ENCODE assay signal across 27 cellular contexts in the genomic region with DNA sequence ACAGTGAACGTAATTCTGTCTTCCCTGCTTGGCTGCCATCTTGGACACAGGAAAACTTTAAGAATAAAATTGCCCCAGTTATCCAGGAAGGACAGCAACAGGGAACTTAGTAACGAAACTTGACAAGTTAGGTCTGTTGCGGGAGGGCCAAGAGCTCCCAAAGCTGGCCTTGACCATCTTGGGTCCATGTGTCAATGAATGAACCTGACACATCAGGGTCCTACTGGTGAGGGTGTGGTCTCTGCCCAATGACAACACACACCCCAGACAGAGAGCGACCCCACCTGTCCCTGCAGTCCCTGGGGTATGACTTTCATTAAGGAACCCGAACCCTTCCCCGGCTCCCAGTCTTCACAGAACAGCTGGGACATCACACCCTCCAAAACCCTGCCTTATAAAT.
"Had no signal": no experiment of that assay in that cellular context is flagged by ENCODE, and none has a peak within 500 bp of the region (broad histone marks: within the 10 kb centered on the region; RNA-seq: fewer than 3 reads in every experiment).

No MANE protein-coding gene starts in this region.

- H3K27me3 ChIP-seq: brain microvascular endothelial cell, foreskin keratinocyte, gastrocnemius medialis had no signal

- DNase-seq: activated CD4-positive, alpha-beta T cell treated with anti-CD3 and anti-CD28 coated beads for 1 hour; activated CD4-positive, alpha-beta T cell treated with anti-CD3 and anti-CD28 coated beads for 4 hours; activated CD4-positive, alpha-beta T cell treated with anti-CD3 and anti-CD28 coated beads, Interleukin-2, amount 50 U/mL, for 1 hour; activated CD4-positive, alpha-beta T cell treated with anti-CD3 and anti-CD28 coated beads, Interleukin-2, amount 50 U/mL, for 48 hours; activated CD8-positive, alpha-beta memory T cell treated with anti-CD3 and anti-CD28 coated beads for 24 hours; activated CD8-positive, alpha-beta T cell treated with anti-CD3 and anti-CD28 coated beads for 36 hours; activated effector memory CD4-positive, alpha-beta T cell treated with Interleukin-2 at 50 U/mL for 16 hours; activated gamma-delta T cell treated with Interleukin-2 at 50 U/mL for 16 hours; activated naive CD4-positive, alpha-beta T cell treated with anti-CD3 and anti-CD28 coated beads, Interleukin-2, amount 50 U/mL, for 16 hours; activated naive CD4-positive, alpha-beta T cell treated with Interleukin-2 at 50 U/mL for 16 hours; activated T-cell treated with anti-CD3 and anti-CD28 coated beads, Interleukin-2, amount 50 U/mL, for 4 hours; amniotic stem cell; anterior cingulate cortex; brain microvascular endothelial cell; caudate nucleus; cortex of kidney; dermis blood vessel endothelial cell; effector CD8-positive, alpha-beta T cell; foreskin keratinocyte; gastrocnemius medialis; T-helper 2 cell had no signal

- H3K4me1 ChIP-seq: foreskin keratinocyte, gastrocnemius medialis had no signal

- H3K4me3 ChIP-seq: gastrocnemius medialis had no signal

- FAIRE-seq: astrocyte, colon had no signal

- H3K9me3 ChIP-seq: gastrocnemius medialis had no signal

- H3K36me3 ChIP-seq: brain microvascular endothelial cell, gastrocnemius medialis had no signal

- ATAC-seq: activated CD8-positive, alpha-beta T cell treated with anti-CD3 and anti-CD28 coated beads for 36 hours; activated T-cell treated with anti-CD3 and anti-CD28 coated beads, Interleukin-2, amount 50 U/mL, for 4 hours; activated T-helper 17 cell treated with anti-CD3 and anti-CD28 coated beads, Interleukin-2, amount 50 U/mL, for 72 hours; esophagus mucosa; foreskin keratinocyte; gastrocnemius medialis; WTC11 had no signal

- H3K27ac ChIP-seq: brain microvascular endothelial cell, foreskin keratinocyte, gastrocnemius medialis, VCaP had no signal
